1 cellular context compared by ENCODE assay signal in the genomic region with DNA sequence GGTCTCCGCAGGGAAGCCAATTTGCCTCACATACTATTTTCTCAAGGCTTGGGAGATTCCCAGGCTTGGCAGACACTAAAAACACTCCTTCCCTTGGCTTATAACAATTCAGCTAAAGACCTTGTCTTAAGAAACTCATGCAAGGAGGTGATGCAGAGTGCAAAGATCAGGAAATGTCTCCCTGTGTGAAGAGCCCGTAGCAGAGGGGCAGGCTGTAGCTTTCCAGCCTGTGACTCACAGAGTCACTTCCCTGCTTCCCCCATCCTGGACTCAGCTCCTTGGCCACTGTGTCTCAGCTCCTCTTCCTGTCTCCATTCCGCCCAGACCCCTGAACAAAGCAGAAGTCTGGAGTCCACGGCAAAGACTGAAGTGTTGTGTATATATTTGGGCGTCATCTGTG.
TF ChIP-seq lines count a peak whose summit lies in the region.

No MANE protein-coding gene starts in this region.

TF ChIP-seq in GM23338, 12 proteins besides CTCF, POLR2A, EP300 and RAD21:
- TF ChIP-seq ZNF462 (CRISPR knock-in tag; IDR thresholded peaks at IDR 0.05) (no peak), ETS1 (IDR thresholded peaks at IDR 0.05) (no peak), EZH2 (IDR thresholded peaks at IDR 0.05; ENCODE audit: low read depth, unreplicated experiment) (no peak), POLR2AphosphoS5 (IDR thresholded peaks at IDR 0.05; ENCODE audit: low read depth) (no peak), STAT1 (IDR thresholded peaks at IDR 0.05; ENCODE audit: unreplicated experiment) (no peak), EZH2phosphoT487 (IDR thresholded peaks at IDR 0.05; ENCODE audit: unreplicated experiment) (no peak), CREB1 (CRISPR knock-in tag; IDR thresholded peaks at IDR 0.05; ENCODE audit: low read depth) (no peak), JUNB (IDR thresholded peaks at IDR 0.05; ENCODE audit: unreplicated experiment) (no peak), ZNF114 (CRISPR knock-in tag; IDR thresholded peaks at IDR 0.05) (no peak), REST (IDR thresholded peaks at IDR 0.05; ENCODE audit: unreplicated experiment) (no peak)
